28 cellular contexts compared by ENCODE assay signal in genomic region chr11:108797578-108798100, GRCh38.
"Had no signal": no experiment of that assay in that cellular context is flagged by ENCODE, and none has a peak within 500 bp of the region (broad histone marks: within the 10 kb centered on the region; RNA-seq: fewer than 3 reads in every experiment).

No MANE protein-coding gene starts in this region.

- H3K27ac ChIP-seq: adrenal gland, breast epithelium, colonic mucosa, SK-N-MC had no signal

- H3K4me1 ChIP-seq: adrenal gland, breast epithelium, colonic mucosa had no signal

- H3K4me3 ChIP-seq: adrenal gland, breast epithelium, colonic mucosa, SK-N-MC had no signal

- ATAC-seq: activated CD4-positive, alpha-beta T cell treated with anti-CD3 and anti-CD28 coated beads for 36 hours; Right ventricle myocardium inferior; T-cell had no signal

- H3K9me3 ChIP-seq: adrenal gland, breast epithelium, colonic mucosa had no signal

- FAIRE-seq: TTC549 had no signal

- H3K36me3 ChIP-seq: adrenal gland, breast epithelium, colonic mucosa had no signal

- DNase-seq: activated CD4-positive, alpha-beta memory T cell treated with anti-CD3 and anti-CD28 coated beads, Interleukin-2, amount 10 ng/mL, durations not matched to agents 7 days and 5 days; activated CD4-positive, alpha-beta T cell treated with anti-CD3 and anti-CD28 coated beads for 36 hours; activated CD4-positive, alpha-beta T cell treated with anti-CD3 and anti-CD28 coated beads, Interleukin-2, amount 50 U/mL, for 1 hour; activated gamma-delta T cell treated with Interleukin-2 at 50 U/mL for 16 hours; activated naive CD4-positive, alpha-beta T cell treated with anti-CD3 and anti-CD28 coated beads, Interleukin-2, amount 50 U/mL, for 16 hours; activated naive CD8-positive, alpha-beta T cell treated with anti-CD3 and anti-CD28 coated beads, Interleukin-2, amount 10 ng/mL, durations not matched to agents 7 days and 5 days; activated T-cell treated with anti-CD3 and anti-CD28 coated beads for 4 hours; activated T-cell treated with anti-CD3 and anti-CD28 coated beads, Interleukin-2, amount 50 U/mL, for 48 hours; adrenal gland; anterior cingulate cortex; caudate nucleus; colonic mucosa; MM.1S; NCI-H1105; NCI-H1436; NCI-H1694 treated with DMSO at 0.1 percent for 48 hours; NCI-H2029 treated with DMSO at 0.1 percent for 48 hours; NCI-H446; NCI-H524; NCI-H748 treated with DMSO at 0.1 percent for 48 hours; RPMI8226; T-cell; T-helper 2 cell; T1000 had no signal

- H3K27me3 ChIP-seq: adrenal gland, breast epithelium, colonic mucosa had no signal
